ENCODE assay signal across 8 cellular contexts in the genomic region with DNA sequence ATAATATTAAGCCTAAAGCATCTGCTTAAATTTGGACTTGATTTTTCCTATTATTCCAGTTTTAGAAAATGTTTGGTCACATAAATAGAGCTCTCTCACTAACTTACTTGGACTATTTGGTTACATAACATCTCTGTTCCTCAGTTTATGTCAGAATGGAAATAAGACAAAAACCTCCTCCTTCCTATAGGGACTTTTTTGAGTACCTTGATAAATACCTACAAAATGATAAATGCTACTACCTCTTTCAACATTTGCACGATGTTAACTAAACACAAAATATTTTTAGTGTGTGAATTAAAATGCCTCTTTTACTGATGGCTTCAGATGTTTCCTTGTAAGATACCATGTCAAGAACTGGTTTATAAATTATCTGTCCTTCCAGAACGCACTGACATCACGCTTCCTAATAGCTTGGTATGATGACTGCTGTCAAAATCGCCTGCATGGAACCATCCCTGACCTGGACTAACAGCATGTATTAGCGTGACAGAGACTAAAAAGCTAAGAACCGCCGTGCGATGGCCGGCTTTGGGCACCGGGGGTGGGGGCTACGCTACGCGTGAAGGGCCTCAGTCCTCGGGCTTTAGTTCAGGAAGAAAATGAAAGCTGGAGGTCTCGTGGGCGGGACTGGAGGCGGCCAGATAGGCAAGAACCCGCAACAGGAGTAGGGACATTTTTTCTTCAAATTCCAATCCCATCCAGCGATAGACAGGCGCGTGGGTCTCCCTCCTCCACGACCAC.
DNase-seq lines count a peak whose midpoint lies in the region; ATAC-seq, FAIRE-seq and TF ChIP-seq lines count a peak whose summit lies in the region.

No MANE protein-coding gene starts in this region.

- no peaks in the 10 kb centered on the region for H3K79me1 ChIP-seq in H1 (ENCODE audit: low read depth, low read length)

- H3K4me1 ChIP-seq in H1 (replicated peaks in 1 of 4; ENCODE audit: control insufficient read depth in 3 of 4, insufficient read depth in 4 of 4, low read length in 3 of 4) (peaks cover 0 to 5% (median 2%) of the 10 kb centered on the region in 4 experiments; a peak in 3 of 7 replicates), mucosa of rectum (ENCODE audit: control insufficient read depth in 2 of 2, insufficient read depth in 2 of 2, low read length in 2 of 2) (peaks cover 5 to 6% of the 10 kb centered on the region in 2 donors)

- no peak overlapping the region for H2BK12ac ChIP-seq in H1 (ENCODE audit: low read depth, low read length)

- peaks cover 17 to 33% (median 23%) of the 10 kb centered on the region in 4 experiments for H3K27me3 ChIP-seq in H1 (replicated peaks in 1 of 4; ENCODE audit: control insufficient read depth in 3 of 4, extremely low read depth in 1 of 4, insufficient read depth in 3 of 4, low read length in 3 of 4)
- H3K27me3 ChIP-seq in mucosa of rectum (ENCODE audit: control insufficient read depth in 2 of 2, insufficient read depth in 2 of 2, low read length in 2 of 2), result peaks cover 8% of the 10 kb centered on the region in 2 donors

- H3K36me3 ChIP-seq in H1 (ENCODE audit: control insufficient read depth in 2 of 4, insufficient read depth in 4 of 4, low read length in 3 of 4) (no peaks in the 10 kb centered on the region), mucosa of rectum (ENCODE audit: control insufficient read depth in 2 of 2, insufficient read depth in 2 of 2, low read length in 2 of 2) (no peaks in the 10 kb centered on the region)

- H3K27ac ChIP-seq in H1 (ENCODE audit: low read depth, low read length) (no peak overlapping the region), mucosa of rectum (ENCODE audit: low read depth in 2 of 2, low read length in 2 of 2) (no peak overlapping the region), RWPE1 (no peak overlapping the region)

- TF ChIP-seq CTCF in AG09309 (IDR thresholded peaks at IDR 0.05; ENCODE audit: control insufficient read depth, insufficient read depth, low read depth, low read length, missing control alignments) (no peak), H1 (IDR thresholded peaks at IDR 0.05; ENCODE audit: control extremely low read depth in 1 of 3, insufficient read depth in 1 of 3, low read depth in 1 of 3, low read length in 3 of 3) (no peak), RWPE1 (conservative IDR thresholded peaks at IDR 0.05; ENCODE audit: low read depth) (no peak)

- POLR2A ChIA-PET in H1 (lab: Charles Lee; ENCODE audit: partially characterized antibody), result interaction anchor here (0.6 to 1.9 kb wide), 5 partner anchors 9 to 288 kb away, joined by 3 to 8 read pairs (median 3); a partner anchor contains a TSS
- POLR2A ChIA-PET in RWPE1 (lab: Yijun Ruan, JAX; ENCODE audit: low non-redundant PET), result no interaction called here

- no peak for TF ChIP-seq EP300 in H1 (IDR thresholded peaks at IDR 0.05; ENCODE audit: borderline replicate concordance in 1 of 2, low read depth in 2 of 2, low read length in 2 of 2)

- H4K5ac ChIP-seq in H1 (ENCODE audit: insufficient read length, low read depth, low read length), result no peak overlapping the region

- no peak overlapping the region for H2AK5ac ChIP-seq in H1 (ENCODE audit: low read depth, low read length)

- no peak overlapping the region for H3K4ac ChIP-seq in H1 (replicated peaks; ENCODE audit: insufficient read length, low read depth, low read length)

- peaks cover 11% of the 10 kb centered on the region for H3K23me2 ChIP-seq in H1 (ENCODE audit: low read depth, low read length)

- no peak for DNase-seq in AG09309 (ENCODE audit: low read depth)
- DNase-seq in RPMI7951 (ENCODE audit: low read depth), result peak; percentile 59
- no peak for DNase-seq in H1 (ENCODE audit: low read depth in 1 of 2, low spot score in 2 of 2)
- DNase-seq in NOMO-1 treated with DMSO at 0.1 percent for 48 hours (lab: John Stamatoyannopoulos, UW; ENCODE audit: unreplicated experiment), result no peak
- DNase-seq in RWPE1 (ENCODE audit: low spot score), result no peak

- H2BK15ac ChIP-seq in H1 (ENCODE audit: low read length), result no peak overlapping the region

- H3K4me3 ChIP-seq in AG09309 (ENCODE audit: control insufficient read depth, low read depth, low read length) (peak overlapping the region; percentile 61), H1 (ENCODE audit: extremely low read depth in 1 of 4, insufficient read depth in 2 of 4, low read depth in 3 of 4, low read length in 4 of 4) (peak overlapping the region; percentile 56 to 74 (median 68)), mucosa of rectum (ENCODE audit: low read length in 2 of 2) (peak overlapping the region; percentile 78 to 79)

- CTCF ChIA-PET in H1 (lab: Charles Lee; ENCODE audit: partially characterized antibody) (interaction anchor here (0.7 to 11.2 kb wide), 22 partner anchors 9 to 323 kb away, joined by 3 to 139 read pairs (median 3); no protein-coding TSS in a partner anchor), RWPE1 (lab: Yijun Ruan, JAX) (interaction anchor here (1.1 to 1.2 kb wide), 2 partner anchors 129 to 130 kb away, joined by 3 read pairs; no protein-coding TSS in a partner anchor)

- H2BK5ac ChIP-seq in H1 (ENCODE audit: low read depth, low read length), result no peak overlapping the region

- H4K91ac ChIP-seq in H1 (replicated peaks; ENCODE audit: insufficient read length, low read length), result no peak overlapping the region

- no peak overlapping the region for H3K14ac ChIP-seq in H1 (ENCODE audit: insufficient read length)

- peak overlapping the region; percentile 98 to 100 for H3K4me2 ChIP-seq in H1 (ENCODE audit: insufficient read depth in 1 of 2, low read depth in 2 of 2, low read length in 2 of 2)

- H3K79me2 ChIP-seq in H1 (ENCODE audit: control insufficient read depth in 1 of 2, insufficient read depth in 2 of 2, low read length in 2 of 2), result no peaks in the 10 kb centered on the region

- no peak for TF ChIP-seq POLR2A in H1 (IDR thresholded peaks at IDR 0.05; ENCODE audit: control extremely low read depth in 1 of 2, low read depth in 2 of 2, low read length in 2 of 2)

- no peak for FAIRE-seq in H1 (lab: Jason Lieb, UNC)

- ATAC-seq in GM19351 (IDR thresholded peaks at IDR 0.05; ENCODE audit: unreplicated experiment) (peak; percentile 1), HG03280 (IDR thresholded peaks at IDR 0.05; ENCODE audit: unreplicated experiment) (no peak)

- H3K56ac ChIP-seq in H1 (replicated peaks; ENCODE audit: insufficient read length, low read depth, low read length), result no peak overlapping the region

- H4K8ac ChIP-seq in H1 (ENCODE audit: extremely low read depth, insufficient read depth, low read length), result peak overlapping the region; percentile 28; the same call in 1 of the 2 replicates

- no peak overlapping the region for H3K23ac ChIP-seq in H1 (ENCODE audit: insufficient read length)

- H2BK20ac ChIP-seq in H1 (ENCODE audit: low read length), result no peak overlapping the region

- H3K9ac ChIP-seq in H1 (replicated peaks in 1 of 4; ENCODE audit: extremely low read depth in 1 of 4, low read depth in 3 of 4, low read length in 3 of 4), result no peak overlapping the region
- H3K9ac ChIP-seq in mucosa of rectum (ENCODE audit: low read depth in 1 of 2, low read length in 2 of 2), result peak overlapping the region; percentile 43 to 68

- H3K9me3 ChIP-seq in H1 (ENCODE audit: insufficient read depth in 2 of 2, low read depth in 1 of 2, low read length in 1 of 2), result no peaks in the 10 kb centered on the region
- no peaks in the 10 kb centered on the region for H3K9me3 ChIP-seq in mucosa of rectum (ENCODE audit: control insufficient read depth in 2 of 2, low read length in 2 of 2)

- WGBS in H1 (ENCODE audit: extremely low coverage in 1 of 2, insufficient coverage in 1 of 2, insufficient read length in 1 of 2, insufficient replicate concordance in 2 of 2, low coverage in 1 of 2, low lambda C conversion rate in 2 of 2, missing lambda C conversion rate in 1 of 2), 2 experiments, result 7% methylated on average over 22 of the region's 22 CpGs; no CpG with 5 or more reads in 1 of the 2 experiments

- TF ChIP-seq RAD21 in H1 (IDR thresholded peaks at IDR 0.05 in 1 of 2, conservative IDR thresholded peaks at IDR 0.05 in 1 of 2; ENCODE audit: low read depth in 2 of 2, low read length in 2 of 2), result no peak; a peak in 1 of 4 replicates

- H3K18ac ChIP-seq in H1 (ENCODE audit: extremely low read depth, low read length), result no peak overlapping the region

- no peak overlapping the region for H2BK120ac ChIP-seq in H1 (replicated peaks; ENCODE audit: low read depth, low read length)

- H2AFZ ChIP-seq in H1 (ENCODE audit: low read length), result no peak overlapping the region

- peaks cover 0 to 5% of the 10 kb centered on the region in 2 experiments for H4K20me1 ChIP-seq in H1 (replicated peaks in 1 of 2; ENCODE audit: control insufficient read depth in 1 of 2, insufficient read depth in 2 of 2, low read length in 2 of 2)

TF ChIP-seq in H1, 55 proteins besides CTCF, POLR2A, EP300 and RAD21:
- TF ChIP-seq EZH2 (IDR thresholded peaks at IDR 0.05; ENCODE audit: low read depth, low read length, severe bottlenecking), result peak; percentile 85
- TF ChIP-seq, protein P1, sequence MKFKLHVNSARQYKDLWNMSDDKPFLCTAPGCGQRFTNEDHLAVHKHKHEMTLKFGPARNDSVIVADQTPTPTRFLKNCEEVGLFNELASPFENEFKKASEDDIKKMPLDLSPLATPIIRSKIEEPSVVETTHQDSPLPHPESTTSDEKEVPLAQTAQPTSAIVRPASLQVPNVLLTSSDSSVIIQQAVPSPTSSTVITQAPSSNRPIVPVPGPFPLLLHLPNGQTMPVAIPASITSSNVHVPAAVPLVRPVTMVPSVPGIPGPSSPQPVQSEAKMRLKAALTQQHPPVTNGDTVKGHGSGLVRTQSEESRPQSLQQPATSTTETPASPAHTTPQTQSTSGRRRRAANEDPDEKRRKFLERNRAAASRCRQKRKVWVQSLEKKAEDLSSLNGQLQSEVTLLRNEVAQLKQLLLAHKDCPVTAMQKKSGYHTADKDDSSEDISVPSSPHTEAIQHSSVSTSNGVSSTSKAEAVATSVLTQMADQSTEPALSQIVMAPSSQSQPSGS (IDR thresholded peaks at IDR 0.05; ENCODE audit: low read length), result no peak

Comparison
In these comparisons a context has a peak if more than half of its experiments do, and no peak if none do; other contexts are left out.
1. H3K9ac ChIP-seq: peak in mucosa of rectum (2 of 2); none in H1 (0 of 4).
2. Peak in every context shown above with its lines, with median percentiles within 50 percentile points of each other: H3K4me3 ChIP-seq.